In genomic region chr10:79268100-79268670, GRCh38 we compare ENCODE assay signal across 2 cellular contexts.
TF ChIP-seq lines count a peak whose summit lies in the region.

No MANE protein-coding gene starts in this region.

TF ChIP-seq in IMR-90, 13 proteins besides CTCF, POLR2A, EP300 and RAD21 (continued from another document):
- TF ChIP-seq FOS (IDR thresholded peaks at IDR 0.05; ENCODE audit: low read depth, low read length) (peak; percentile 50), CEBPB (IDR thresholded peaks at IDR 0.05; ENCODE audit: low read depth, low read length) (no peak), MXI1 (IDR thresholded peaks at IDR 0.05; ENCODE audit: borderline replicate concordance, low read depth, low read length) (no peak)

TF ChIP-seq in GM23338, 12 proteins besides CTCF, POLR2A, EP300 and RAD21 (continued from another document):
- TF ChIP-seq ETS1 (IDR thresholded peaks at IDR 0.05) (no peak), ZNF331 (CRISPR knock-in tag; IDR thresholded peaks at IDR 0.05; ENCODE audit: low read depth) (no peak), REST (IDR thresholded peaks at IDR 0.05; ENCODE audit: unreplicated experiment) (no peak), ZNF114 (CRISPR knock-in tag; IDR thresholded peaks at IDR 0.05) (no peak), CREB1 (CRISPR knock-in tag; IDR thresholded peaks at IDR 0.05; ENCODE audit: low read depth) (no peak), EZH2phosphoT487 (IDR thresholded peaks at IDR 0.05; ENCODE audit: unreplicated experiment) (no peak), POLR2AphosphoS5 (IDR thresholded peaks at IDR 0.05; ENCODE audit: low read depth) (no peak)
- TF ChIP-seq, protein P1, sequence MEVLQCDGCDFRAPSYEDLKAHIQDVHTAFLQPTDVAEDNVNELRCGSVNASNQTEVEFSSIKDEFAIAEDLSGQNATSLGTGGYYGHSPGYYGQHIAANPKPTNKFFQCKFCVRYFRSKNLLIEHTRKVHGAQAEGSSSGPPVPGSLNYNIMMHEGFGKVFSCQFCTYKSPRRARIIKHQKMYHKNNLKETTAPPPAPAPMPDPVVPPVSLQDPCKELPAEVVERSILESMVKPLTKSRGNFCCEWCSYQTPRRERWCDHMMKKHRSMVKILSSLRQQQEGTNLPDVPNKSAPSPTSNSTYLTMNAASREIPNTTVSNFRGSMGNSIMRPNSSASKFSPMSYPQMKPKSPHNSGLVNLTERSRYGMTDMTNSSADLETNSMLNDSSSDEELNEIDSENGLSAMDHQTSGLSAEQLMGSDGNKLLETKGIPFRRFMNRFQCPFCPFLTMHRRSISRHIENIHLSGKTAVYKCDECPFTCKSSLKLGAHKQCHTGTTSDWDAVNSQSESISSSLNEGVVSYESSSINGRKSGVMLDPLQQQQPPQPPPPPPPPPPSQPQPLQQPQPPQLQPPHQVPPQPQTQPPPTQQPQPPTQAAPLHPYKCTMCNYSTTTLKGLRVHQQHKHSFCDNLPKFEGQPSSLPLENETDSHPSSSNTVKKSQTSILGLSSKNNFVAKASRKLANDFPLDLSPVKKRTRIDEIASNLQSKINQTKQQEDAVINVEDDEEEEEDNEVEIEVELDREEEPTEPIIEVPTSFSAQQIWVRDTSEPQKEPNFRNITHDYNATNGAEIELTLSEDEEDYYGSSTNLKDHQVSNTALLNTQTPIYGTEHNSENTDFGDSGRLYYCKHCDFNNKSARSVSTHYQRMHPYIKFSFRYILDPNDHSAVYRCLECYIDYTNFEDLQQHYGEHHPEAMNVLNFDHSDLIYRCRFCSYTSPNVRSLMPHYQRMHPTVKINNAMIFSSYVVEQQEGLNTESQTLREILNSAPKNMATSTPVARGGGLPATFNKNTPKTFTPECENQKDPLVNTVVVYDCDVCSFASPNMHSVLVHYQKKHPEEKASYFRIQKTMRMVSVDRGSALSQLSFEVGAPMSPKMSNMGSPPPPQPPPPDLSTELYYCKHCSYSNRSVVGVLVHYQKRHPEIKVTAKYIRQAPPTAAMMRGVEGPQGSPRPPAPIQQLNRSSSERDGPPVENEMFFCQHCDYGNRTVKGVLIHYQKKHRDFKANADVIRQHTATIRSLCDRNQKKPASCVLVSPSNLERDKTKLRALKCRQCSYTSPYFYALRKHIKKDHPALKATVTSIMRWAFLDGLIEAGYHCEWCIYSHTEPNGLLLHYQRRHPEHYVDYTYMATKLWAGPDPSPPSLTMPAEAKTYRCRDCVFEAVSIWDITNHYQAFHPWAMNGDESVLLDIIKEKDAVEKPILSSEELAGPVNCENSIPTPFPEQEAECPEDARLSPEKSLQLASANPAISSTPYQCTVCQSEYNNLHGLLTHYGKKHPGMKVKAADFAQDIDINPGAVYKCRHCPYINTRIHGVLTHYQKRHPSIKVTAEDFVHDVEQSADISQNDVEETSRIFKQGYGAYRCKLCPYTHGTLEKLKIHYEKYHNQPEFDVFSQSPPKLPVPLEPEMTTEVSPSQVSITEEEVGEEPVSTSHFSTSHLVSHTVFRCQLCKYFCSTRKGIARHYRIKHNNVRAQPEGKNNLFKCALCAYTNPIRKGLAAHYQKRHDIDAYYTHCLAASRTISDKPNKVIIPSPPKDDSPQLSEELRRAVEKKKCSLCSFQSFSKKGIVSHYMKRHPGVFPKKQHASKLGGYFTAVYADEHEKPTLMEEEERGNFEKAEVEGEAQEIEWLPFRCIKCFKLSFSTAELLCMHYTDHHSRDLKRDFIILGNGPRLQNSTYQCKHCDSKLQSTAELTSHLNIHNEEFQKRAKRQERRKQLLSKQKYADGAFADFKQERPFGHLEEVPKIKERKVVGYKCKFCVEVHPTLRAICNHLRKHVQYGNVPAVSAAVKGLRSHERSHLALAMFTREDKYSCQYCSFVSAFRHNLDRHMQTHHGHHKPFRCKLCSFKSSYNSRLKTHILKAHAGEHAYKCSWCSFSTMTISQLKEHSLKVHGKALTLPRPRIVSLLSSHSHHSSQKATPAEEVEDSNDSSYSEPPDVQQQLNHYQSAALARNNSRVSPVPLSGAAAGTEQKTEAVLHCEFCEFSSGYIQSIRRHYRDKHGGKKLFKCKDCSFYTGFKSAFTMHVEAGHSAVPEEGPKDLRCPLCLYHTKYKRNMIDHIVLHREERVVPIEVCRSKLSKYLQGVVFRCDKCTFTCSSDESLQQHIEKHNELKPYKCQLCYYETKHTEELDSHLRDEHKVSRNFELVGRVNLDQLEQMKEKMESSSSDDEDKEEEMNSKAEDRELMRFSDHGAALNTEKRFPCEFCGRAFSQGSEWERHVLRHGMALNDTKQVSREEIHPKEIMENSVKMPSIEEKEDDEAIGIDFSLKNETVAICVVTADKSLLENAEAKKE (CRISPR knock-in tag; IDR thresholded peaks at IDR 0.05), result no peak
TF ChIP-seq in GM23338: peak in this region for 0.
